ENCODE assay signal across 8 cellular contexts in genomic region chr5:178839319-178839704, GRCh38. TPM values are rescaled to one million over a fixed set of nuclear protein-coding genes. Genes with fewer than 3 reads are reported as not detected.
DNase-seq lines count a peak whose midpoint lies in the region; ATAC-seq, FAIRE-seq and TF ChIP-seq lines count a peak whose summit lies in the region.

No MANE protein-coding gene starts in this region.

- intact Hi-C loops in HepG2 (cut with micrococcal nuclease; ENCODE audit: unreplicated experiment) = loop anchor here (1.0 to 5.0 kb wide), 3 partner anchors 46 to 557 kb away; partner anchors contain the start of gene ZNF354A

- 10% methylated on average over 4 of the region's 6 CpGs for WGBS in HepG2 (ENCODE audit: low lambda C conversion rate)

- CTCF ChIA-PET in HepG2 (lab: Yijun Ruan, JAX; ENCODE audit: low intra/inter-chr PET ratio, low total read pairs) = interaction anchor here (0.9 to 1.7 kb wide), 3 partner anchors 46 to 559 kb away, joined by 3 to 18 read pairs (median 10); partner anchors contain the start of gene ZNF354A

- FAIRE-seq in HTR-8/SVneo (lab: Jason Lieb, UNC) (peak; percentile 38), HepG2 (lab: Jason Lieb, UNC) (no peak)

- H3K79me2 ChIP-seq in HepG2 (ENCODE audit: insufficient read depth, low read length) = no peaks in the 10 kb centered on the region

- TF ChIP-seq RAD21 in HepG2 (CRISPR knock-in tag; IDR thresholded peaks at IDR 0.05) = peak; percentile 81

- no peak overlapping the region for H3K4me2 ChIP-seq in HepG2 (ENCODE audit: low read depth, low read length)

- no peak for TF ChIP-seq EP300 in HepG2 (IDR thresholded peaks at IDR 0.05; ENCODE audit: low read depth in 2 of 2, low read length in 2 of 2)
- no peak for TF ChIP-seq EP300 in HepG2 (CRISPR knock-in tag; IDR thresholded peaks at IDR 0.05; ENCODE audit: borderline replicate concordance)

- TF ChIP-seq POLR2A in HepG2 (IDR thresholded peaks at IDR 0.05; ENCODE audit: insufficient read depth in 1 of 2, low read depth in 2 of 2, low read length in 2 of 2) = no peak

- in situ Hi-C loops in T47D (cut with HindIII; ENCODE audit: low pct_unique_long_range_greater_than_20kb, low sequenced_read_pairs) = no loop called here
- in situ Hi-C loops in HepG2 (cut with HindIII; ENCODE audit: extremely low pct_ligation_motif_present, low pct_unique_long_range_greater_than_20kb) = no loop called here

- no peak overlapping the region for H3K27ac Mint-ChIP-seq in T-helper 17 cell
- no peak overlapping the region for H3K27ac Mint-ChIP-seq in stimulated activated effector memory CD8-positive, alpha-beta T cell treated with anti-CD3 and anti-CD28 coated beads, Interleukin-12 subunit alpha, Interleukin-12 subunit beta, amount 100 ng/mL, for 72 hours

- no peaks in the 10 kb centered on the region for H3K9me3 Mint-ChIP-seq in stimulated activated effector memory CD8-positive, alpha-beta T cell treated with anti-CD3 and anti-CD28 coated beads, Interleukin-12 subunit alpha, Interleukin-12 subunit beta, amount 100 ng/mL, for 72 hours

- no peak overlapping the region for H3K4me3 Mint-ChIP-seq in T-helper 17 cell
- H3K4me3 Mint-ChIP-seq in stimulated activated effector memory CD8-positive, alpha-beta T cell treated with anti-CD3 and anti-CD28 coated beads, Interleukin-12 subunit alpha, Interleukin-12 subunit beta, amount 100 ng/mL, for 72 hours = no peak overlapping the region

- H3K27ac ChIP-seq in HepG2 (ENCODE audit: extremely low read length, insufficient read depth, low read length) = no peak overlapping the region

- 0 out of 5 replicates have a peak, but pooled peaks cover 0 to 4% of the 10 kb centered on the region in 2 experiments for H3K27me3 ChIP-seq in HepG2 (ENCODE audit: control insufficient read depth in 1 of 2, insufficient read depth in 2 of 2, low read length in 2 of 2)

- H2AFZ ChIP-seq in HepG2 (ENCODE audit: low read length) = no peak overlapping the region

- H3K9me3 ChIP-seq in T-helper 17 cell (ENCODE audit: control insufficient read depth, low read length, poor library complexity, severe bottlenecking) (no peaks in the 10 kb centered on the region), HepG2 (ENCODE audit: low read length) (no peaks in the 10 kb centered on the region)

- H3K4me3 ChIP-seq in HepG2 (replicated peaks in 1 of 3; ENCODE audit: insufficient read depth in 1 of 3, low read depth in 2 of 3, low read length in 3 of 3) = no peak overlapping the region

- H3K4me1 ChIP-seq in HepG2 (ENCODE audit: insufficient read depth, low read length) = no peaks in the 10 kb centered on the region

- POLR2A ChIA-PET in HepG2 (lab: Yijun Ruan, JAX) = no interaction called here

- BruUV-seq in HepG2 (replicated peaks; lab: Mats Ljungman, UMichigan) = no TSS peak

- H3K27me3 Mint-ChIP-seq in T-helper 17 cell = peaks cover 5% of the 10 kb centered on the region

- peak; percentile 66 for ATAC-seq in T-helper 17 cell
- ATAC-seq in HepG2 = peak; percentile 97
- ATAC-seq in stimulated activated effector memory CD8-positive, alpha-beta T cell treated with anti-CD3 and anti-CD28 coated beads, Interleukin-12 subunit alpha, Interleukin-12 subunit beta, amount 100 ng/mL, for 72 hours = peak; percentile 76
- no peak for ATAC-seq in GM21390 (IDR thresholded peaks at IDR 0.05; ENCODE audit: unreplicated experiment)
- ATAC-seq in HG03175 (IDR thresholded peaks at IDR 0.05; ENCODE audit: unreplicated experiment) = no peak

- H3K9ac ChIP-seq in HepG2 (ENCODE audit: insufficient read depth, low read depth, low read length) = no peak overlapping the region

- DNase-seq in AG20443 (ENCODE audit: low spot score) (peak; percentile 44), HTR-8/SVneo (ENCODE audit: insufficient read length, low spot score) (peak; percentile 10), T-helper 17 cell (peak in 1 of 3 donors; percentile 33), T47D (ENCODE audit: low read depth in 1 of 2, low spot score in 1 of 2) (peak; percentile 56 to 82), HepG2 (ENCODE audit: low spot score) (peak; percentile 38)
- peak; percentile 20 to 66 for DNase-seq in stimulated activated effector memory CD8-positive, alpha-beta T cell treated with anti-CD3 and anti-CD28 coated beads, Interleukin-12 subunit alpha, Interleukin-12 subunit beta, amount 100 ng/mL, for 72 hours (ENCODE audit: low spot score in 2 of 2)

- no peaks in the 10 kb centered on the region for H3K36me3 ChIP-seq in HepG2 (replicated peaks in 1 of 2; ENCODE audit: control insufficient read depth in 1 of 2, insufficient read depth in 2 of 2, low read length in 2 of 2)

- H3K4me1 Mint-ChIP-seq in T-helper 17 cell = peaks cover 3% of the 10 kb centered on the region
- H3K4me1 Mint-ChIP-seq in stimulated activated effector memory CD8-positive, alpha-beta T cell treated with anti-CD3 and anti-CD28 coated beads, Interleukin-12 subunit alpha, Interleukin-12 subunit beta, amount 100 ng/mL, for 72 hours = no peaks in the 10 kb centered on the region

- peak; percentile 93 for TF ChIP-seq CTCF in HepG2 (CRISPR knock-in tag; IDR thresholded peaks at IDR 0.05)

- H4K20me1 ChIP-seq in HepG2 (ENCODE audit: insufficient read depth, low read length) = no peaks in the 10 kb centered on the region

- no peaks in the 10 kb centered on the region for H3K36me3 Mint-ChIP-seq in T-helper 17 cell (ENCODE audit: low read depth)
- H3K36me3 Mint-ChIP-seq in stimulated activated effector memory CD8-positive, alpha-beta T cell treated with anti-CD3 and anti-CD28 coated beads, Interleukin-12 subunit alpha, Interleukin-12 subunit beta, amount 100 ng/mL, for 72 hours = no peaks in the 10 kb centered on the region

TF ChIP-seq in HepG2, 621 proteins besides CTCF, POLR2A, EP300 and RAD21 (continues in another document):
- no peak for TF ChIP-seq FOXO1 (CRISPR knock-in tag; IDR thresholded peaks at IDR 0.05)
- peak; percentile 83 for TF ChIP-seq THAP11 (CRISPR knock-in tag; IDR thresholded peaks at IDR 0.05)
- no peak for TF ChIP-seq ZNF816 (CRISPR knock-in tag; IDR thresholded peaks at IDR 0.05; ENCODE audit: borderline replicate concordance)
- TF ChIP-seq ZNF274 (CRISPR knock-in tag; IDR thresholded peaks at IDR 0.05) = 0 out of 2 replicates have a peak, but pooled peaks have one; percentile 31
- no peak for TF ChIP-seq ZBTB20 (CRISPR knock-in tag; IDR thresholded peaks at IDR 0.05; ENCODE audit: borderline replicate concordance, low read depth)
- TF ChIP-seq KDM2A (CRISPR knock-in tag; IDR thresholded peaks at IDR 0.05; ENCODE audit: borderline replicate concordance, low read depth) = 0 out of 2 replicates have a peak, but pooled peaks have one; percentile 24
- TF ChIP-seq FOXK2 (IDR thresholded peaks at IDR 0.05) = no peak

RNA-seq across cellular contexts. Expression of gene ZNF354B, which starts 20.4 kb away (rescaled TPM):
- total RNA-seq in T-helper 17 cell (1 to 10 TPM; 8.8 to 9.8 TPM), HepG2 (2016; rRNA removed; fragmentation: Illumina TruSeq; extraction: Trizol) (6.8 and 10.3 TPM in 2 replicates)
- 4.3 and 6.2 TPM in 2 replicates for total RNA-seq in HepG2 (2016; cell fraction: cytosol; rRNA removed; fragmentation: Illumina TruSeq; extraction: Trizol; ENCODE audit: low read depth)
- total RNA-seq in HepG2 (2016; cell fraction: insoluble cytoplasmic fraction; rRNA removed; fragmentation: Illumina TruSeq; extraction: Trizol) = 6.6 and 8.5 TPM in 2 replicates
- total RNA-seq in HepG2 (2016; cell fraction: membrane; rRNA removed; fragmentation: Illumina TruSeq; extraction: Trizol) = 3.7 and 5.5 TPM in 2 replicates
- total RNA-seq in HepG2 (2016; cell fraction: nucleus; rRNA removed; fragmentation: Illumina TruSeq; extraction: Trizol) = 17.2 and 19.1 TPM in 2 replicates
- polyA plus RNA-seq in HepG2 (2011; rRNA removed) = 7.8 and 8.0 TPM in 2 replicates
- 2.7 and 2.9 TPM in 2 replicates for polyA plus RNA-seq in HepG2 (2011; cell fraction: cytosol; rRNA removed)
- 16.8 and 20.1 TPM in 2 replicates for polyA plus RNA-seq in HepG2 (2011; cell fraction: nucleus; rRNA removed)
- 6.9 and 9.3 TPM in 2 replicates for polyA plus RNA-seq in HepG2 (2012)
- polyA plus RNA-seq in HepG2 (2016; cell fraction: cytosol; fragmentation: Illumina TruSeq; extraction: Trizol; ENCODE audit: low read depth) = 0.32 and 0.40 TPM in 2 replicates
- 4.1 TPM in 2 replicates for polyA plus RNA-seq in HepG2 (2016; cell fraction: insoluble cytoplasmic fraction; fragmentation: Illumina TruSeq; extraction: Trizol; ENCODE audit: low read depth)
- 0.79 and 1.0 TPM in 2 replicates for polyA plus RNA-seq in HepG2 (2016; cell fraction: membrane; fragmentation: Illumina TruSeq; extraction: Trizol; ENCODE audit: low read depth)
- 31.3 and 33.1 TPM in 2 replicates for polyA plus RNA-seq in HepG2 (2016; cell fraction: nucleus; fragmentation: Illumina TruSeq; extraction: Trizol; ENCODE audit: insufficient read depth, low read depth)
- 3.1 and 4.7 TPM in 2 replicates for polyA minus RNA-seq in HepG2 (2011; rRNA and poly(A)+ RNA removed; ENCODE audit: low replicate concordance)
- 2.4 and 4.5 TPM in 2 replicates for polyA minus RNA-seq in HepG2 (2011; cell fraction: cytosol; rRNA and poly(A)+ RNA removed)
- polyA minus RNA-seq in HepG2 (2011; cell fraction: nucleus; rRNA and poly(A)+ RNA removed) = 22.5 and 26.5 TPM in 2 replicates

RNA-seq across cellular contexts. Expression of gene ZFP2, which starts 56.4 kb away (rescaled TPM):
- total RNA-seq in T-helper 17 cell = under 1 TPM; 0.50 to 0.52 TPM
- 0.13 and 0.27 TPM in 2 replicates for total RNA-seq in HepG2 (2016; rRNA removed; fragmentation: Illumina TruSeq; extraction: Trizol)
- 0.18 and 0.81 TPM in 2 replicates for total RNA-seq in HepG2 (2016; cell fraction: cytosol; rRNA removed; fragmentation: Illumina TruSeq; extraction: Trizol; ENCODE audit: low read depth)
- 0.19 and 0.56 TPM in 2 replicates for total RNA-seq in HepG2 (2016; cell fraction: insoluble cytoplasmic fraction; rRNA removed; fragmentation: Illumina TruSeq; extraction: Trizol)
- total RNA-seq in HepG2 (2016; cell fraction: membrane; rRNA removed; fragmentation: Illumina TruSeq; extraction: Trizol) = 0.17 and 0.34 TPM in 2 replicates
- 0.16 and 0.47 TPM in 2 replicates for total RNA-seq in HepG2 (2016; cell fraction: nucleus; rRNA removed; fragmentation: Illumina TruSeq; extraction: Trizol)
- 0.29 and 0.42 TPM in 2 replicates for polyA plus RNA-seq in HepG2 (2011; rRNA removed)
- polyA plus RNA-seq in HepG2 (2011; cell fraction: cytosol; rRNA removed) = 0.12 and 0.24 TPM in 2 replicates
- polyA plus RNA-seq in HepG2 (2011; cell fraction: nucleus; rRNA removed) = 0.14 and 0.42 TPM in 2 replicates
- 0.24 and 0.44 TPM in 2 replicates for polyA plus RNA-seq in HepG2 (2012)
- polyA plus RNA-seq in HepG2 (2016; cell fraction: cytosol; fragmentation: Illumina TruSeq; extraction: Trizol; ENCODE audit: low read depth) = 0.03 and 0.15 TPM in 2 replicates
- 0.23 and 0.51 TPM in 2 replicates for polyA plus RNA-seq in HepG2 (2016; cell fraction: insoluble cytoplasmic fraction; fragmentation: Illumina TruSeq; extraction: Trizol; ENCODE audit: low read depth)
- 0.15 and 0.31 TPM in 2 replicates for polyA plus RNA-seq in HepG2 (2016; cell fraction: membrane; fragmentation: Illumina TruSeq; extraction: Trizol; ENCODE audit: low read depth)
- 0.71 and 0.76 TPM in 2 replicates for polyA plus RNA-seq in HepG2 (2016; cell fraction: nucleus; fragmentation: Illumina TruSeq; extraction: Trizol; ENCODE audit: insufficient read depth, low read depth)
- polyA minus RNA-seq in HepG2 (2011; rRNA and poly(A)+ RNA removed; ENCODE audit: low replicate concordance) = not detected in 2 replicates
- not detected in 2 replicates for polyA minus RNA-seq in HepG2 (2011; cell fraction: cytosol; rRNA and poly(A)+ RNA removed)
- polyA minus RNA-seq in HepG2 (2011; cell fraction: nucleus; rRNA and poly(A)+ RNA removed) = 0.64 and 0.99 TPM in 2 replicates

Comparison
In these comparisons a context has a peak if more than half of its experiments do, and no peak if none do; other contexts are left out.
1. ATAC-seq: peak in T-helper 17 cell (single experiment), HepG2 (single experiment) and stimulated activated effector memory CD8-positive, alpha-beta T cell treated with anti-CD3 and anti-CD28 coated beads, Interleukin-12 subunit alpha, Interleukin-12 subunit beta, amount 100 ng/mL, for 72 hours (single experiment); none in GM21390 (single experiment) and HG03175 (single experiment).